In genomic region chr12:113531073-113531472, GRCh38 we compare ENCODE assay signal across 13 cellular contexts. TPM values are rescaled to one million over a fixed set of nuclear protein-coding genes. Genes with fewer than 3 reads are reported as not detected.
"Had no signal": no experiment of that assay in that cellular context is flagged by ENCODE, and none has a peak within 500 bp of the region (broad histone marks: within the 10 kb centered on the region; RNA-seq: fewer than 3 reads in every experiment).

No MANE protein-coding gene starts in this region.

RNA-seq across cellular contexts. Expression of gene LHX5, which starts 59.4 kb away (rescaled TPM):
- total RNA-seq: activated B cell treated with CpG ODN at 0.5 μM for 24 hours; activated CD4-positive, alpha-beta memory T cell treated with anti-CD3 and anti-CD28 coated beads for 36 hours; activated CD4-positive, alpha-beta memory T cell treated with anti-CD3 and anti-CD28 coated beads, Interleukin-2, amount 10 ng/mL, durations not matched to agents 7 days and 5 days; activated CD4-positive, alpha-beta T cell treated with anti-CD3 and anti-CD28 coated beads for 36 hours; activated CD4-positive, alpha-beta T cell treated with anti-CD3 and anti-CD28 coated beads, Interleukin-2, amount 10 ng/mL, durations not matched to agents 24 days and 14 days; activated CD4-positive, alpha-beta T cell treated with anti-CD3 and anti-CD28 coated beads, Interleukin-2, amount 10 ng/mL, durations not matched to agents 7 days and 5 days; activated CD8-positive, alpha-beta memory T cell treated with anti-CD3 and anti-CD28 coated beads for 36 hours; activated CD8-positive, alpha-beta memory T cell treated with anti-CD3 and anti-CD28 coated beads, Interleukin-2, amount 10 ng/mL, durations not matched to agents 7 days and 5 days; activated CD8-positive, alpha-beta T cell treated with anti-CD3 and anti-CD28 coated beads for 36 hours; activated CD8-positive, alpha-beta T cell treated with anti-CD3 and anti-CD28 coated beads, Interleukin-2, amount 10 ng/mL, durations not matched to agents 7 days and 5 days; T-helper 1 cell treated with Interleukin-12 subunit alpha and Interleukin-12 subunit beta and Interleukin-4 antibody, amounts not matched to agents 30 ng/mL and 1 ng/mL, for 36 hours; T-helper 17 cell; T-helper 2 cell treated with Interferon-gamma antibody and Interleukin-4, amounts not matched to agents 100 ng/mL and 5 ng/mL, for 36 hours had no signal
